In the genomic region with DNA sequence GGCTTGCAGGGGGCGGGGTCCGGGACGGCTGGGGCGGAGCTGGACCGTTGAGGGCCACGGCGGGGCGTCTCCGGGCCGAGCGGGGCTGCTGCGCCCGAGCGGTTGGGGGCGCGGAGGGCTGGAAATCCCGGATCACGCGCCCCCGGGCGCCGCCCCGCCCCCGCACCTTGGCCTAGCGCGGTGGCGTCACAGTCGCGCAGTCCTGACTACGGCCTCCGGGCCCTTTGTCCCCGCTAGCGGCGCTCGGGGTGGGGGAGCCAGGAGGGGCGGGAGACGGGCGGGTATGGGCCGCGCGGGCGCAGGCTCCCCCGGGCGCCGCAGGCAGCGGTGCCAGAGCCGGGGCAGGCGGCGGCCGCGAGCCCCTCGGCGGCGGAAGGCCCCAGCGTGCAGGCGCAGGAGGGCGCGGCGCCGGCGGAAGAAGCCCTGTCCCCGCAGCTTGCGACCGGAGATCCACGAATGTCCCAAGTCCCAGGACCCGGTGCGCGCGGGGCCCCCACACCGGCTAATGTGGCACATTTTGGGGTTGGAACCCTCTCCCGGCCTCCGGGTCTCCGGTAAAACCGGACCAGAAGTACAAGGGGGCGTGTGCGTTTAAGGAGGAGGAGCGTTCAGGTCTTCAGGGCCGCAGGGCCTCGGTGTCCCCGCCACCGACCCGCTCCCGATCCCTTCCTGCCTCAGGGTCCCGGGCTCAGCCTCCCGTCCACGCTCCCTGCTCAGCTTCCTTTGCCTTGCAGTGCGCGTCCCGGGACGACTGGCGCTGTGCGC, we compare ENCODE assay signal across 1 cellular context.
TF ChIP-seq lines count a peak whose summit lies in the region.

No MANE protein-coding gene starts in this region.

TF ChIP-seq in IMR-90, 13 proteins besides CTCF, POLR2A, EP300 and RAD21:
- TF ChIP-seq FOS (IDR thresholded peaks at IDR 0.05; ENCODE audit: low read depth, low read length) (no peak), MXI1 (IDR thresholded peaks at IDR 0.05; ENCODE audit: borderline replicate concordance, low read depth, low read length) (no peak), NFE2L2 (IDR thresholded peaks at IDR 0.05; ENCODE audit: low read depth, low read length) (no peak), BHLHE40 (IDR thresholded peaks at IDR 0.05; ENCODE audit: low read depth, low read length) (peak; percentile 34; the same call in 1 of the 2 replicates), MAZ (IDR thresholded peaks at IDR 0.05; ENCODE audit: borderline replicate concordance, low read depth, low read length) (peak; percentile 63; the same call in 1 of the 2 replicates), USF2 (IDR thresholded peaks at IDR 0.05; ENCODE audit: low read depth, low read length) (peak; percentile 37)
